Comparison of ENCODE assay signal across 8 cellular contexts in the genomic region with DNA sequence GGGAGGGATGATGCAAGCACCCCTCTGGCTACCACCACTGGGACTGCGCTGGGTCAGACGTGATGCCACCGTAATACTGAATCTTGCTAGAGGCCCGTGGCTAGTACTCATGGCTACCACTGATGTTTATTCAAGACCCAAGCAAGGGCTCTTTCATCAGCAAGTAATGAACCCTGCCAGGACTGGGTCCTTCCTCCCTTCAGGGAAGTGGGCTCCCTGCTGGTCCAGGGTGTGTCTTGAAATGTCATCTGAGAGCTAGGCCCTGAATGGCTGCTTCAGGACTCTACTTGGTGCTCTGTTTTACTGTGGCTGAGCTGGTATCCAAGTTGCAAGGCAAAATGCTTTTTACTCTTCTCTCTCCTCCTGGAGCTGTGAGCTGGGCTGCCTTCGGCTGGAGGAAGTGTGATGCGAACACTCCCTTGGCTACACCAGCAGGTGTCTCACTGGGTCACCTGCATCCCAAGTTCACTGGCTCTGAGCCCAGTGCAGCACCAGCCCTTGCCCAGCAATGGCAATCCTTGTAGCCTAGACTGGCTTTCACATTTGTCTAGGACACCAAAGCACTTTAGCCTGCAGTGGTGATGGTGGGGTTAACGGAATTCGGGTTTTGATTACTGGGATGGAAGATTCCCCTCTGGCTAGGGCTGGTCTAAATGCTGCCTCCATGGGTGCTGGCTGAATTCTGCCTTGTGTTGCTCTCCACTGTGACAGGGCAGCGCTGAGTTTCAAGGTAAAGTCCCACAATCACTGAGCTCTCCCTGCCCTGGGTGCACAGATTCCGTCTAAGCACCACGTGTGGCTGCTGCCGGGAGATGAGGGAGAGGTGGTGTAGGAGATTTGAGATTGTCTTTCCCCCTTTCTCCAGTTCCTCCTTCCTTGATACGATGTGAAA.
DNase-seq lines count a peak whose midpoint lies in the region; ATAC-seq and TF ChIP-seq lines count a peak whose summit lies in the region.

No MANE protein-coding gene starts in this region.

- POLR2A ChIA-PET in OCI-LY7 (lab: Charles Lee): interaction anchor here (0.6 kb wide), 1 partner anchor 98 kb away, joined by 4 read pairs; a partner anchor contains a TSS

- DNase-seq in left ventricle myocardium inferior (no peak), right atrium auricular region (ENCODE audit: low spot score) (no peak), OCI-LY7 (ENCODE audit: low spot score) (peak; percentile 53), epithelial cell of esophagus (ENCODE audit: low read depth) (peak; percentile 75)
- peak; percentile 35 for DNase-seq in stimulated activated CD4-positive, alpha-beta T cell treated with anti-CD3 and anti-CD28 coated beads, Interleukin-15, amount 100 ng/mL, for 24 hours

- intact Hi-C loops in left ventricle myocardium inferior (cut with micrococcal nuclease): no loop called here
- intact Hi-C loops in OCI-LY7 (cut with micrococcal nuclease; ENCODE audit: unreplicated experiment): loop anchor here (5.0 kb wide), 1 partner anchor 48 kb away; no protein-coding TSS in a partner anchor

- H3K9me2 ChIP-seq in OCI-LY7 (ENCODE audit: insufficient read depth, low read length): no peaks in the 10 kb centered on the region

- H3K27me3 ChIP-seq in left ventricle myocardium inferior (ENCODE audit: low read depth) (peaks cover 12% of the 10 kb centered on the region), right atrium auricular region (no peaks in the 10 kb centered on the region)

- H4K20me1 ChIP-seq in OCI-LY7 (ENCODE audit: insufficient read depth, low read length): no peaks in the 10 kb centered on the region

- no peak overlapping the region for H2AFZ ChIP-seq in OCI-LY7 (ENCODE audit: low read length)

- H3K79me2 ChIP-seq in OCI-LY7 (ENCODE audit: insufficient read depth, low read depth, low read length): no peaks in the 10 kb centered on the region

- H3K4me1 ChIP-seq in left ventricle myocardium inferior (no peaks in the 10 kb centered on the region), right atrium auricular region (no peaks in the 10 kb centered on the region), OCI-LY7 (ENCODE audit: insufficient read depth, low read length, poor library complexity, severe bottlenecking) (no peaks in the 10 kb centered on the region)

- TF ChIP-seq CTCF in left ventricle myocardium inferior (IDR thresholded peaks at IDR 0.05; ENCODE audit: borderline replicate concordance) (peak; percentile 37), right atrium auricular region (IDR thresholded peaks at IDR 0.05) (no peak), OCI-LY7 (conservative IDR thresholded peaks at IDR 0.05; ENCODE audit: low read length) (peak; percentile 71), epithelial cell of esophagus (IDR thresholded peaks at IDR 0.05; ENCODE audit: insufficient read depth, low read depth, low read length, missing control alignments) (peak; percentile 88)

- H3K9me3 ChIP-seq in left ventricle myocardium inferior (replicated peaks): no peaks in the 10 kb centered on the region
- H3K9me3 ChIP-seq in right atrium auricular region: no peaks in the 10 kb centered on the region
- H3K9me3 ChIP-seq in OCI-LY7 (ENCODE audit: low read length): no peaks in the 10 kb centered on the region

- no peak overlapping the region for H3K27ac ChIP-seq in left ventricle myocardium inferior (replicated peaks)
- H3K27ac ChIP-seq in right atrium auricular region: no peak overlapping the region
- H3K27ac ChIP-seq in OCI-LY7 (ENCODE audit: low read depth, low read length, poor library complexity, severe bottlenecking): no peak overlapping the region

- H3K36me3 ChIP-seq in left ventricle myocardium inferior (no peaks in the 10 kb centered on the region), right atrium auricular region (no peaks in the 10 kb centered on the region), OCI-LY7 (ENCODE audit: insufficient read depth, low read length) (no peaks in the 10 kb centered on the region)

- no peak overlapping the region for H3K4me2 ChIP-seq in OCI-LY7 (ENCODE audit: low read length)

- H3K4me3 ChIP-seq in left ventricle myocardium inferior (no peak overlapping the region), right atrium auricular region (no peak overlapping the region), OCI-LY7 (ENCODE audit: low read depth, low read length, poor library complexity, severe bottlenecking) (no peak overlapping the region), epithelial cell of esophagus (ENCODE audit: low read length) (no peak overlapping the region)

- BruUV-seq in OCI-LY7 (replicated peaks; lab: Mats Ljungman, UMichigan): no TSS peak

- ATAC-seq in GM21447 (IDR thresholded peaks at IDR 0.05; ENCODE audit: unreplicated experiment) (no peak), GM21360 (IDR thresholded peaks at IDR 0.05; ENCODE audit: unreplicated experiment) (no peak), HG03571 (IDR thresholded peaks at IDR 0.05; ENCODE audit: unreplicated experiment) (no peak)

- CTCF ChIA-PET in OCI-LY7 (lab: Charles Lee; ENCODE audit: unreplicated experiment): no interaction called here

Comparison
In these comparisons a context has a peak if more than half of its experiments do, and no peak if none do; other contexts are left out.
1. CTCF ChIP-seq: peak in left ventricle myocardium inferior (single experiment), OCI-LY7 (single experiment) and epithelial cell of esophagus (single experiment); none in right atrium auricular region (0 of 2).
2. DNase-seq: peak in OCI-LY7 (single experiment), epithelial cell of esophagus (single experiment) and stimulated activated CD4-positive, alpha-beta T cell treated with anti-CD3 and anti-CD28 coated beads, Interleukin-15, amount 100 ng/mL, for 24 hours (single experiment); none in left ventricle myocardium inferior (single experiment) and right atrium auricular region (single experiment).